Comparison of ENCODE assay signal across 8 cellular contexts in the genomic region with DNA sequence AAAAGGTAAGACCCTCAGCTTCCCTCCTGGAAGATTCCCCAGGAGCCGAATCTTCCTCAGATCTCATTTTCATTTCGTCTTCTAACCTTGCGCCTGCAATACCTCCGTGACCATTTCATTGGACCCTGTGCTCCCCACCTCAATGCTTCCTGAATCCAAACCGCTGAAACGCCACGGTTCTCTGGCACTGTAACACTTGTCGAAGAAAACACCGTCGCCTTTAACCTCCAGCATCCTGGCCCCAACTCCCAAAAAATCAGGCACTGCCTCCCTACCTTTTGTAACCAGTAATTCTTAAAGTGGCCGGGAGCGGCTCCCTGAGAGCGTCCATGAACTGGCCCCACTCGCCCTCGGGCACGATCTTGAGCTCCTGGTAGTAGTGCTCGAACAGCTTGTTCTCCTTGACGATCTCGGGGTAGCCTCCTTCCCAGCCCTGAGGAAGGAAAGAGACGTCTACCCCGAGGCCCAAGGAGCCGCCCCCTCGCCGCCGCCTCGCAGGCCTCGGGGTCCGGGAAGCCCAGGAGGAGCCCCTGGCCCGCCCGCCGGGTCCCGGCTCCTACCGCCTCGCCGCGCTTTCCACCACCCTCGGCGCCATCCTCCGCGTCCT.
DNase-seq lines count a peak whose midpoint lies in the region; ATAC-seq and TF ChIP-seq lines count a peak whose summit lies in the region.

No MANE protein-coding gene starts in this region.

- H3K9me3 ChIP-seq in ES-I3 (ENCODE audit: control insufficient read depth, insufficient read depth, low read length): no peaks in the 10 kb centered on the region

- peak; percentile 10 for ATAC-seq in GM21367 (IDR thresholded peaks at IDR 0.05; ENCODE audit: unreplicated experiment)
- peak; percentile 5 for ATAC-seq in HG03575 (IDR thresholded peaks at IDR 0.05; ENCODE audit: extremely low read depth, insufficient number of reproducible peaks, low FRiP score, unreplicated experiment)

- TF ChIP-seq CTCF in WI38 (IDR thresholded peaks at IDR 0.05; ENCODE audit: low read depth, low read length) (no peak), GM13976 (IDR thresholded peaks at IDR 0.05; ENCODE audit: borderline replicate concordance, control extremely low read depth, extremely low read depth, insufficient read depth, missing control alignments) (no peak)

- H3K4me1 ChIP-seq in ES-I3 (ENCODE audit: insufficient read depth, low read length): peaks cover 3% of the 10 kb centered on the region; the same call in 1 of the 2 replicates

- in situ Hi-C loops in GM13976 (cut with MboI; ENCODE audit: low sequenced_read_pairs, unreplicated experiment): loop anchor here (25.0 kb wide), 1 partner anchor 105 kb away; no protein-coding TSS in a partner anchor

- H3K9ac ChIP-seq in ES-I3 (ENCODE audit: low read depth, low read length): peak overlapping the region; percentile 70

- DNase-seq in glomerular visceral epithelial cell (ENCODE audit: extremely low spot score) (peak; percentile 45), pons (ENCODE audit: low spot score) (peak; percentile 20), NCI-H2196 treated with DMSO at 0.1 percent for 48 hours (lab: John Stamatoyannopoulos, UW; ENCODE audit: unreplicated experiment) (no peak), GM13976 (ENCODE audit: low spot score) (no peak)

- H3K4me3 ChIP-seq in WI38 (ENCODE audit: low read depth, low read length): peak overlapping the region; percentile 94

- H3K36me3 ChIP-seq in ES-I3 (ENCODE audit: insufficient read depth, low read length): peaks cover 15% of the 10 kb centered on the region

Comparison
In these comparisons a context has a peak if more than half of its experiments do, and no peak if none do; other contexts are left out.
1. DNase-seq: peak in glomerular visceral epithelial cell (single experiment) and pons (single experiment); none in NCI-H2196 treated with DMSO at 0.1 percent for 48 hours (single experiment) and GM13976 (single experiment).